Comparison of ENCODE assay signal across 8 cellular contexts in the genomic region with DNA sequence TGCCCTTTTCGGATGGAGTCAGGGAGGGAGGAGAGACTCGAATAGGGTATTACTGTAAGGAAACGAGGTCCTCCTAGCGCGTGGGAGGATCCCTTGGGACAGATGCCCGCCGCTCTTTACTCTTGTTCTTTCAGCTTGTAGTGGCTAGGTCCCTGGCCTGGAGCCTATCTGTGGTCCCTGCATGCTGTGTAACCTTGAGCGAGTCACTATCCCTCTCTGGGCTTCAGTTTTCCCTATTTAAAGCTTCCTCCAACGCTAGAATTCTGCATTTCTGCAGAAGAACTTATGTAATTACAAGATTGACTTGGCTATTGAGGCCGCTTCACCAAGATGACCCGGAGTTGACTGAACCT. TPM values are rescaled to one million over a fixed set of nuclear protein-coding genes. Genes with fewer than 3 reads are reported as not detected.
DNase-seq lines count a peak whose midpoint lies in the region; ATAC-seq and TF ChIP-seq lines count a peak whose summit lies in the region.

No MANE protein-coding gene starts in this region.

- H3K9me2 ChIP-seq in SK-N-SH: no peaks in the 10 kb centered on the region

- DNase-seq in cardiac muscle cell (ENCODE audit: low read depth in 1 of 2, low spot score in 1 of 2) (no peak), left cardiac atrium (no peak), SK-N-SH (no peak), glutamatergic neuron (no peak), smooth muscle cell (lab: John Stamatoyannopoulos, UW; ENCODE audit: unreplicated experiment) (no peak), DMS53 (lab: John Stamatoyannopoulos, UW) (no peak), pons (ENCODE audit: low spot score) (no peak)
- no peak for DNase-seq in activated CD4-positive, CD25-positive, alpha-beta regulatory T cell treated with anti-CD3 and anti-CD28 coated beads, Interleukin-2, amount 50 U/mL, for 72 hours

- H3F3A ChIP-seq in SK-N-SH (replicated peaks; ENCODE audit: insufficient read depth): peaks cover 19% of the 10 kb centered on the region
- H3F3A ChIP-seq in smooth muscle cell (ENCODE audit: low read depth): peaks cover 6% of the 10 kb centered on the region

- peaks cover 5% of the 10 kb centered on the region for H3K27me3 Mint-ChIP-seq in glutamatergic neuron (ENCODE audit: unreplicated experiment)

- H3K36me3 ChIP-seq in cardiac muscle cell (no peaks in the 10 kb centered on the region), SK-N-SH (replicated peaks in 1 of 2; ENCODE audit: control insufficient read depth in 1 of 2, insufficient read depth in 2 of 2, low read length in 1 of 2) (peaks cover 16 to 24% of the 10 kb centered on the region in 2 experiments), smooth muscle cell (ENCODE audit: low read depth) (no peaks in the 10 kb centered on the region)

- H3K4me2 ChIP-seq in SK-N-SH (peak overlapping the region; percentile 87), smooth muscle cell (peak overlapping the region; percentile 91)

- H2AFZ ChIP-seq in SK-N-SH (ENCODE audit: low read depth): peak overlapping the region; percentile 15; the same call in 1 of the 2 replicates
- H2AFZ ChIP-seq in smooth muscle cell (ENCODE audit: low read depth): no peak overlapping the region

- peak overlapping the region; percentile 94 for H3K4me3 Mint-ChIP-seq in glutamatergic neuron (ENCODE audit: unreplicated experiment)

- H3K9me3 Mint-ChIP-seq in glutamatergic neuron (ENCODE audit: unreplicated experiment): peaks cover 8% of the 10 kb centered on the region

- no peak for TF ChIP-seq CTCF in cardiac muscle cell (IDR thresholded peaks at IDR 0.05; ENCODE audit: low read depth, low read length)
- TF ChIP-seq CTCF in SK-N-SH (IDR thresholded peaks at IDR 0.05): no peak
- TF ChIP-seq CTCF in glutamatergic neuron (IDR thresholded peaks at IDR 0.05; ENCODE audit: partially characterized antibody, unreplicated experiment): no peak
- TF ChIP-seq CTCF in smooth muscle cell (IDR thresholded peaks at IDR 0.05; ENCODE audit: borderline replicate concordance, insufficient read depth, poor library complexity, severe bottlenecking): no peak

- H3K4me1 ChIP-seq in cardiac muscle cell (ENCODE audit: low read depth) (peaks cover 18% of the 10 kb centered on the region), SK-N-SH (ENCODE audit: control insufficient read depth in 1 of 2, insufficient read depth in 2 of 2, low read depth in 1 of 2, low read length in 1 of 2) (peaks cover 7 to 19% of the 10 kb centered on the region in 2 experiments; a peak in 2 of 4 replicates), smooth muscle cell (ENCODE audit: low read depth) (peaks cover 24% of the 10 kb centered on the region)

- H3K9ac ChIP-seq in SK-N-SH: peak overlapping the region; percentile 94
- H3K9ac ChIP-seq in smooth muscle cell (ENCODE audit: low read depth): peak overlapping the region; percentile 46

- no peaks in the 10 kb centered on the region for H3K36me3 Mint-ChIP-seq in glutamatergic neuron (ENCODE audit: unreplicated experiment)

- H3K27ac ChIP-seq in cardiac muscle cell (peak overlapping the region; percentile 76), SK-N-SH (ENCODE audit: low read depth in 2 of 2, low read length in 1 of 2) (peak overlapping the region; percentile 91 to 99), smooth muscle cell (ENCODE audit: low read depth) (peak overlapping the region; percentile 99)

- WGBS in SK-N-SH (ENCODE audit: low lambda C conversion rate): 1% methylated on average over 9 of the region's 11 CpGs
- WGBS in smooth muscle cell (ENCODE audit: low lambda C conversion rate): 1% methylated on average over 11 of the region's 11 CpGs

- H4K20me1 ChIP-seq in SK-N-SH (ENCODE audit: insufficient read depth): peaks cover 4% of the 10 kb centered on the region; the same call in 1 of the 2 replicates
- H4K20me1 ChIP-seq in smooth muscle cell (ENCODE audit: low read depth): no peaks in the 10 kb centered on the region

- TF ChIP-seq EP300 in SK-N-SH (IDR thresholded peaks at IDR 0.05; ENCODE audit: borderline replicate concordance in 1 of 2, low read depth in 1 of 2, low read length in 1 of 2): no peak

- H3K4me3 ChIP-seq in cardiac muscle cell (peak overlapping the region; percentile 65), SK-N-SH (ENCODE audit: low read depth in 2 of 2, low read length in 1 of 2) (peak overlapping the region; percentile 69 to 94), smooth muscle cell (peak overlapping the region; percentile 86)

- no peak for TF ChIP-seq RAD21 in SK-N-SH (IDR thresholded peaks at IDR 0.05; ENCODE audit: low read length)

- no peaks in the 10 kb centered on the region for H3K27me3 ChIP-seq in cardiac muscle cell
- no peaks in the 10 kb centered on the region for H3K27me3 ChIP-seq in SK-N-SH (ENCODE audit: insufficient read depth)
- no peaks in the 10 kb centered on the region for H3K27me3 ChIP-seq in smooth muscle cell (ENCODE audit: low read depth)

- no peak for ATAC-seq in left cardiac atrium

- H3K79me2 ChIP-seq in SK-N-SH (ENCODE audit: insufficient read depth): peaks cover 76% of the 10 kb centered on the region
- H3K79me2 ChIP-seq in smooth muscle cell (ENCODE audit: low read depth): peaks cover 61% of the 10 kb centered on the region

- POLR2A ChIA-PET in SK-N-SH (lab: Yijun Ruan, JAX): interaction anchor here (0.6 to 1.5 kb wide), 5 partner anchors 9 to 484 kb away, joined by 3 to 5 read pairs (median 3); partner anchors contain the start of gene SLC35D1

- peak overlapping the region; percentile 95 for H3K27ac Mint-ChIP-seq in glutamatergic neuron (ENCODE audit: unreplicated experiment)

- intact Hi-C loops in left cardiac atrium (cut with DNase I): no loop called here

- H3K4me1 Mint-ChIP-seq in glutamatergic neuron (ENCODE audit: low read depth, unreplicated experiment): peaks cover 17% of the 10 kb centered on the region

- no peaks in the 10 kb centered on the region for H3K9me3 ChIP-seq in cardiac muscle cell (ENCODE audit: low read depth)
- no peaks in the 10 kb centered on the region for H3K9me3 ChIP-seq in SK-N-SH
- no peaks in the 10 kb centered on the region for H3K9me3 ChIP-seq in smooth muscle cell (replicated peaks; ENCODE audit: low read depth)

- CTCF ChIA-PET in SK-N-SH (lab: Yijun Ruan, JAX): interaction anchor here (1.0 to 1.7 kb wide), 2 partner anchors 70 to 160 kb away, joined by 3 to 9 read pairs; no protein-coding TSS in a partner anchor

TF ChIP-seq in SK-N-SH, 30 proteins besides CTCF, POLR2A, EP300 and RAD21:
- TF ChIP-seq USF1 (IDR thresholded peaks at IDR 0.05; ENCODE audit: borderline replicate concordance, low read depth) (no peak), YY1 (IDR thresholded peaks at IDR 0.05; ENCODE audit: low read depth) (0 out of 2 replicates have a peak, but pooled peaks have one; percentile 9), NFIC (IDR thresholded peaks at IDR 0.05; ENCODE audit: borderline replicate concordance) (0 out of 2 replicates have a peak, but pooled peaks have one; percentile 3), RCOR1 (IDR thresholded peaks at IDR 0.05; ENCODE audit: low read length) (0 out of 2 replicates have a peak, but pooled peaks have one; percentile 27)

RNA-seq across cellular contexts. Expression of gene MIER1, which starts 0.7 kb away (rescaled TPM):
- total RNA-seq in cardiac muscle cell: 16.9 and 26.6 TPM in 2 replicates
- 15.8 and 22.6 TPM in 2 replicates for polyA plus RNA-seq in cardiac muscle cell
- total RNA-seq in left cardiac atrium: 10 to 100 TPM; 19.9 to 27.5 TPM
- 4.4 and 5.5 TPM in 2 replicates for polyA plus RNA-seq in SK-N-SH (2012; rRNA removed)
- 6.7 and 8.4 TPM in 2 replicates for polyA plus RNA-seq in SK-N-SH (2012; cell fraction: cytosol; rRNA removed)
- 2.4 and 5.8 TPM in 2 replicates for polyA plus RNA-seq in SK-N-SH (2012; cell fraction: nucleus; rRNA removed)
- 19.0 TPM for total RNA-seq in glutamatergic neuron (ENCODE audit: unreplicated experiment)
- total RNA-seq in smooth muscle cell: 36.1 and 54.4 TPM in 2 replicates
- polyA plus RNA-seq in smooth muscle cell: 17.4 and 25.5 TPM in 2 replicates

RNA-seq across cellular contexts. Expression of gene DNAI4, which starts 0.9 kb away (rescaled TPM):
- 5.1 and 6.6 TPM in 2 replicates for total RNA-seq in cardiac muscle cell
- polyA plus RNA-seq in cardiac muscle cell: 13.8 and 14.2 TPM in 2 replicates
- total RNA-seq in left cardiac atrium: 10 to 100 TPM; 10.3 to 17.5 TPM
- 1.3 and 1.9 TPM in 2 replicates for polyA plus RNA-seq in SK-N-SH (2012; rRNA removed)
- 2.1 and 2.9 TPM in 2 replicates for polyA plus RNA-seq in SK-N-SH (2012; cell fraction: cytosol; rRNA removed)
- polyA plus RNA-seq in SK-N-SH (2012; cell fraction: nucleus; rRNA removed): 1.0 and 2.8 TPM in 2 replicates
- 0.78 TPM for total RNA-seq in glutamatergic neuron (ENCODE audit: unreplicated experiment)
- 2.2 and 2.4 TPM in 2 replicates for total RNA-seq in smooth muscle cell
- polyA plus RNA-seq in smooth muscle cell: 0.63 and 3.9 TPM in 2 replicates
